In genomic region chr11:64791781-64792291, GRCh38 we compare ENCODE assay signal across 18 cellular contexts. TPM values are rescaled to one million over a fixed set of nuclear protein-coding genes. Genes with fewer than 3 reads are reported as not detected.
DNase-seq lines count a peak whose midpoint lies in the region; ATAC-seq and TF ChIP-seq lines count a peak whose summit lies in the region.
"Had no signal": no experiment of that assay in that cellular context is flagged by ENCODE, and none has a peak within 500 bp of the region (broad histone marks: within the 10 kb centered on the region; RNA-seq: fewer than 3 reads in every experiment).

No MANE protein-coding gene starts in this region.

- H3K36me3 Mint-ChIP-seq in natural killer cell treated with Interleukin-12 subunit alpha and Interleukin-12 subunit beta and Interleukin-15 and Interleukin-18, amount 100 ng/mL, for 72 hours: no peaks in the 10 kb centered on the region
- H3K36me3 Mint-ChIP-seq in natural killer cell: no peaks in the 10 kb centered on the region
- peaks cover 28% of the 10 kb centered on the region for H3K36me3 Mint-ChIP-seq in effector memory CD8-positive, alpha-beta T cell (ENCODE audit: insufficient read depth)

- H3K4me1 Mint-ChIP-seq in natural killer cell treated with Interleukin-12 subunit alpha and Interleukin-12 subunit beta and Interleukin-15 and Interleukin-18, amount 100 ng/mL, for 72 hours (ENCODE audit: low read depth in 2 of 2): peaks cover 0 to 4% of the 10 kb centered on the region in 2 donors
- H3K4me1 Mint-ChIP-seq in natural killer cell: peaks cover 6 to 10% of the 10 kb centered on the region in 2 donors
- H3K4me1 Mint-ChIP-seq in effector memory CD8-positive, alpha-beta T cell (ENCODE audit: low read depth in 2 of 2): peaks cover 0 to 14% of the 10 kb centered on the region in 2 donors

- no peak for ATAC-seq in natural killer cell treated with Interleukin-12 subunit alpha and Interleukin-12 subunit beta and Interleukin-15 and Interleukin-18, amount 100 ng/mL, for 72 hours
- no peak for ATAC-seq in natural killer cell
- ATAC-seq in effector memory CD8-positive, alpha-beta T cell (replicated peaks): no peak
- no peak for ATAC-seq in sciatic nerve
- ATAC-seq in GM21528 (IDR thresholded peaks at IDR 0.05; ENCODE audit: low FRiP score, unreplicated experiment): no peak

- no peaks in the 10 kb centered on the region for H3K27me3 ChIP-seq in osteoblast (ENCODE audit: insufficient read depth, low read length)

- peak; percentile 51 for DNase-seq in natural killer cell treated with Interleukin-12 subunit alpha and Interleukin-12 subunit beta and Interleukin-15 and Interleukin-18, amount 100 ng/mL, for 72 hours (ENCODE audit: low spot score)
- DNase-seq in natural killer cell (no peak), sciatic nerve (ENCODE audit: low spot score) (peak; percentile 45), osteoblast (ENCODE audit: insufficient read length, low spot score, missing footprints) (no peak), NCI-H524 treated with DMSO at 0.1 percent for 48 hours (lab: John Stamatoyannopoulos, UW) (no peak)
- no peak for DNase-seq in effector memory CD8-positive, alpha-beta T cell
- DNase-seq: ACHN, DND-41, HCEC 1CT, IMR-90, NCI-H1417, NCI-H187, NCI-H2107, NCI-H510A, NCI-H774, SHP77 had no signal

- no peak overlapping the region for H3K27ac Mint-ChIP-seq in natural killer cell treated with Interleukin-12 subunit alpha and Interleukin-12 subunit beta and Interleukin-15 and Interleukin-18, amount 100 ng/mL, for 72 hours
- no peak overlapping the region for H3K27ac Mint-ChIP-seq in natural killer cell
- H3K27ac Mint-ChIP-seq in effector memory CD8-positive, alpha-beta T cell: peak overlapping the region; percentile 60 to 67

- no peaks in the 10 kb centered on the region for H3K4me1 ChIP-seq in osteoblast (ENCODE audit: insufficient read depth, low read length)

- no peak overlapping the region for H3K4me3 Mint-ChIP-seq in natural killer cell treated with Interleukin-12 subunit alpha and Interleukin-12 subunit beta and Interleukin-15 and Interleukin-18, amount 100 ng/mL, for 72 hours
- no peak overlapping the region for H3K4me3 Mint-ChIP-seq in natural killer cell
- no peak overlapping the region for H3K4me3 Mint-ChIP-seq in effector memory CD8-positive, alpha-beta T cell

- TF ChIP-seq CTCF in natural killer cell (IDR thresholded peaks at IDR 0.05) (no peak), osteoblast (IDR thresholded peaks at IDR 0.05; ENCODE audit: extremely low read depth, low read depth, low read length) (no peak)

- H3K36me3 ChIP-seq in osteoblast (ENCODE audit: insufficient read depth, low read length): peaks cover 5% of the 10 kb centered on the region

- H2AFZ ChIP-seq in osteoblast (ENCODE audit: low read length): no peak overlapping the region

- H3K9me3 ChIP-seq in osteoblast (ENCODE audit: low read depth, low read length): no peaks in the 10 kb centered on the region

- intact Hi-C loops in natural killer cell (cut with micrococcal nuclease) (no loop called here), sciatic nerve (cut with DNase I) (no loop called here)

- no peak overlapping the region for H3K4me3 ChIP-seq in osteoblast (ENCODE audit: insufficient read depth, low read length)

- H3K27me3 Mint-ChIP-seq in natural killer cell treated with Interleukin-12 subunit alpha and Interleukin-12 subunit beta and Interleukin-15 and Interleukin-18, amount 100 ng/mL, for 72 hours: no peaks in the 10 kb centered on the region
- no peaks in the 10 kb centered on the region for H3K27me3 Mint-ChIP-seq in natural killer cell (ENCODE audit: low read depth in 2 of 2)
- no peaks in the 10 kb centered on the region for H3K27me3 Mint-ChIP-seq in effector memory CD8-positive, alpha-beta T cell

- H3K79me2 ChIP-seq in osteoblast (ENCODE audit: insufficient read depth, low read length): no peaks in the 10 kb centered on the region

- no peaks in the 10 kb centered on the region for H3K9me3 Mint-ChIP-seq in natural killer cell treated with Interleukin-12 subunit alpha and Interleukin-12 subunit beta and Interleukin-15 and Interleukin-18, amount 100 ng/mL, for 72 hours
- no peaks in the 10 kb centered on the region for H3K9me3 Mint-ChIP-seq in natural killer cell
- H3K9me3 Mint-ChIP-seq in effector memory CD8-positive, alpha-beta T cell: no peaks in the 10 kb centered on the region

- H3K27ac ChIP-seq in osteoblast (ENCODE audit: low read depth, low read length): no peak overlapping the region
- H3K27ac ChIP-seq: C4-2B had no signal

- no peak overlapping the region for H3K4me2 ChIP-seq in osteoblast (ENCODE audit: insufficient read depth, low read length)

- no peaks in the 10 kb centered on the region for H4K20me1 ChIP-seq in osteoblast (ENCODE audit: insufficient read depth, low read length)

RNA-seq across cellular contexts. Expression of gene MAP4K2, which starts 11.2 kb away (rescaled TPM):
- total RNA-seq in natural killer cell treated with Interleukin-12 subunit alpha and Interleukin-12 subunit beta and Interleukin-15 and Interleukin-18, amount 100 ng/mL, for 72 hours: 10 to 100 TPM; 17.6 to 47.1 TPM
- 10 to 100 TPM; 38.3 to 40.6 (median 38.7) TPM for total RNA-seq in natural killer cell
- 18.0 TPM for total RNA-seq in sciatic nerve
- total RNA-seq in osteoblast: 6.2 and 9.8 TPM in 2 replicates

RNA-seq across cellular contexts. Expression of gene SF1, which starts 13.5 kb away (rescaled TPM):
- 100 to 1,000 TPM; 376 to 425 TPM for total RNA-seq in natural killer cell treated with Interleukin-12 subunit alpha and Interleukin-12 subunit beta and Interleukin-15 and Interleukin-18, amount 100 ng/mL, for 72 hours
- 100 to 1,000 TPM; 841 to 864 (median 845) TPM for total RNA-seq in natural killer cell
- 366 TPM for total RNA-seq in sciatic nerve
- 114 and 130 TPM in 2 replicates for total RNA-seq in osteoblast

RNA-seq across cellular contexts. Expression of gene MEN1, which starts 18.5 kb away (rescaled TPM):
- 10 to 100 TPM; 32.6 to 53.5 TPM for total RNA-seq in natural killer cell treated with Interleukin-12 subunit alpha and Interleukin-12 subunit beta and Interleukin-15 and Interleukin-18, amount 100 ng/mL, for 72 hours
- 10 to 100 TPM; 29.3 to 42.2 (median 32.2) TPM for total RNA-seq in natural killer cell
- total RNA-seq in sciatic nerve: 17.7 TPM
- total RNA-seq in osteoblast: 12.3 and 13.3 TPM in 2 replicates

RNA-seq across cellular contexts. Expression of gene PYGM, which starts 32.1 kb away (rescaled TPM):
- total RNA-seq in natural killer cell treated with Interleukin-12 subunit alpha and Interleukin-12 subunit beta and Interleukin-15 and Interleukin-18, amount 100 ng/mL, for 72 hours: 1 to 10 TPM; 4.7 to 5.6 TPM
- 1 to 10 TPM; 4.1 to 8.4 (median 6.1) TPM for total RNA-seq in natural killer cell
- 8.1 TPM for total RNA-seq in sciatic nerve
- total RNA-seq in osteoblast: 0.29 and 0.36 TPM in 2 replicates

RNA-seq across cellular contexts. Expression of gene RASGRP2, which starts 47.9 kb away (rescaled TPM):
- total RNA-seq in natural killer cell treated with Interleukin-12 subunit alpha and Interleukin-12 subunit beta and Interleukin-15 and Interleukin-18, amount 100 ng/mL, for 72 hours: 10 to 100 TPM; 13.6 to 27.7 TPM
- total RNA-seq in natural killer cell: 100 to 1,000 TPM; 371 to 417 (median 394) TPM
- 39.7 TPM for total RNA-seq in sciatic nerve
- 0.29 TPM in 1 of 2 replicates, not detected in the other for total RNA-seq in osteoblast
- total RNA-seq: IMR-90 had no signal

Comparison
In these comparisons a context has a peak if more than half of its experiments do, and no peak if none do; other contexts are left out.
1. DNase-seq: peak in natural killer cell treated with Interleukin-12 subunit alpha and Interleukin-12 subunit beta and Interleukin-15 and Interleukin-18, amount 100 ng/mL, for 72 hours (single experiment) and sciatic nerve (single experiment); none in natural killer cell (single experiment), effector memory CD8-positive, alpha-beta T cell (0 of 3), osteoblast (single experiment) and NCI-H524 treated with DMSO at 0.1 percent for 48 hours (single experiment).
2. H3K27ac Mint-ChIP-seq: peak in effector memory CD8-positive, alpha-beta T cell (2 of 2); none in natural killer cell treated with Interleukin-12 subunit alpha and Interleukin-12 subunit beta and Interleukin-15 and Interleukin-18, amount 100 ng/mL, for 72 hours (0 of 2) and natural killer cell (0 of 2).